21 cellular contexts compared by ENCODE assay signal in genomic region chr11:112652786-112653390, GRCh38.
A peak's percentile ranks its signal among the peaks of the same experiment; 100 is the strongest.
DNase-seq lines count a peak whose midpoint lies in the region; FAIRE-seq and TF ChIP-seq lines count a peak whose summit lies in the region.
"Had no signal": no experiment of that assay in that cellular context is flagged by ENCODE, and none has a peak within 500 bp of the region (broad histone marks: within the 10 kb centered on the region; RNA-seq: fewer than 3 reads in every experiment).

No MANE protein-coding gene starts in this region.

- CTCF ChIA-PET in A673 (lab: Charles Lee): no interaction called here
- CTCF ChIA-PET in HEK293 (lab: Yijun Ruan, JAX): no interaction called here

- H2AFZ ChIP-seq in astrocyte (ENCODE audit: low read depth, low read length) (no peak overlapping the region), MM.1S (ENCODE audit: low read length) (no peak overlapping the region), Karpas-422 (ENCODE audit: low read length) (no peak overlapping the region)

- H3K9ac ChIP-seq in astrocyte (ENCODE audit: low read length) (no peak overlapping the region), MM.1S (ENCODE audit: low read length) (no peak overlapping the region), Karpas-422 (ENCODE audit: low read length) (no peak overlapping the region)

- no peaks in the 10 kb centered on the region for H3K79me2 ChIP-seq in astrocyte (ENCODE audit: insufficient read depth, low read length)
- no peaks in the 10 kb centered on the region for H3K79me2 ChIP-seq in MM.1S (ENCODE audit: low read length)
- no peaks in the 10 kb centered on the region for H3K79me2 ChIP-seq in Karpas-422 (ENCODE audit: low read length)

- DNase-seq in A673 (ENCODE audit: low spot score): peak; percentile 47
- DNase-seq in astrocyte (ENCODE audit: low read depth): peak; percentile 65
- DNase-seq in fibroblast of villous mesenchyme (ENCODE audit: low read depth): peak; percentile 16
- no peak for DNase-seq in NCI-H526 treated with DMSO at 0.1 percent for 48 hours (lab: John Stamatoyannopoulos, UW)
- no peak for DNase-seq in MM.1S
- no peak for DNase-seq in posterior vena cava (ENCODE audit: low spot score)
- no peak for DNase-seq in Karpas-422
- DNase-seq: ACHN; activated CD8-positive, alpha-beta T cell treated with anti-CD3 and anti-CD28 coated beads, Interleukin-2, amount 10 ng/mL, durations not matched to agents 7 days and 5 days; amygdala; KG1; NCI-H1436 treated with DMSO at 0.1 percent for 48 hours; NCI-H524 treated with DMSO at 0.1 percent for 48 hours; Peyer's patch; posterior cingulate gyrus; spleen; stimulated activated naive CD4-positive, alpha-beta T cell; WERI-Rb-1 had no signal

- H3F3A ChIP-seq in MM.1S (ENCODE audit: insufficient read depth, low read length): no peaks in the 10 kb centered on the region

- no peaks in the 10 kb centered on the region for H4K20me1 ChIP-seq in astrocyte (ENCODE audit: insufficient read depth, low read length)
- no peaks in the 10 kb centered on the region for H4K20me1 ChIP-seq in MM.1S (ENCODE audit: insufficient read depth, low read length)
- H4K20me1 ChIP-seq in Karpas-422 (ENCODE audit: insufficient read depth, low read depth, low read length): no peaks in the 10 kb centered on the region

- H3K9me2 ChIP-seq in MM.1S (replicated peaks; ENCODE audit: insufficient read depth, low read length): no peaks in the 10 kb centered on the region
- no peaks in the 10 kb centered on the region for H3K9me2 ChIP-seq in Karpas-422 (replicated peaks; ENCODE audit: insufficient read depth, low read length)

- peaks cover 2% of the 10 kb centered on the region for H3K9me3 Mint-ChIP-seq in astrocyte (ENCODE audit: unreplicated experiment)
- H3K9me3 Mint-ChIP-seq: activated T-helper 1 cell treated with anti-CD3 and anti-CD28 coated beads, Interleukin-12 subunit alpha, Interleukin-12 subunit beta, Interleukin-2, Interleukin-4 antibody, amounts not matched to agents 30 ng/mL and 10 ng/mL and 1 ng/mL, durations not matched to agents 14 hours and 24 hours and 36 hours had no signal

- H3K27me3 Mint-ChIP-seq in astrocyte (ENCODE audit: low read depth, unreplicated experiment): peaks cover 4% of the 10 kb centered on the region

- H3K27ac Mint-ChIP-seq in astrocyte (ENCODE audit: unreplicated experiment): no peak overlapping the region
- H3K27ac Mint-ChIP-seq: activated CD8-positive, alpha-beta T cell treated with anti-CD3 and anti-CD28 coated beads, Interleukin-2, amount 10 ng/mL, durations not matched to agents 7 days and 5 days; activated T-helper 1 cell treated with anti-CD3 and anti-CD28 coated beads, Interleukin-12 subunit alpha, Interleukin-12 subunit beta, Interleukin-2, Interleukin-4 antibody, amounts not matched to agents 30 ng/mL and 10 ng/mL and 1 ng/mL, durations not matched to agents 14 hours and 24 hours and 36 hours had no signal

- H3K36me3 ChIP-seq in A673 (ENCODE audit: insufficient read depth, low read length, poor library complexity, severe bottlenecking) (no peaks in the 10 kb centered on the region), HEK293 (ENCODE audit: control insufficient read depth in 2 of 2, insufficient read depth in 1 of 2, low read length in 2 of 2) (no peaks in the 10 kb centered on the region), astrocyte (ENCODE audit: insufficient read depth, low read length) (no peaks in the 10 kb centered on the region), MM.1S (replicated peaks; ENCODE audit: insufficient read depth, low read length) (no peaks in the 10 kb centered on the region), Karpas-422 (ENCODE audit: insufficient read depth, low read length) (no peaks in the 10 kb centered on the region)
- H3K36me3 ChIP-seq: Peyer's patch, spleen, WERI-Rb-1 had no signal

- peaks cover 15% of the 10 kb centered on the region for H3K4me1 Mint-ChIP-seq in astrocyte (ENCODE audit: low read depth, unreplicated experiment)

- no peaks in the 10 kb centered on the region for H3K9me3 ChIP-seq in A673 (ENCODE audit: low read depth, low read length, poor library complexity, severe bottlenecking)
- no peaks in the 10 kb centered on the region for H3K9me3 ChIP-seq in HEK293 (ENCODE audit: control insufficient read depth, insufficient read depth, low read depth, low read length)
- H3K9me3 ChIP-seq in astrocyte (ENCODE audit: insufficient read depth, low read depth, low read length): no peaks in the 10 kb centered on the region
- H3K9me3 ChIP-seq in MM.1S (replicated peaks; ENCODE audit: insufficient read depth, low read length): no peaks in the 10 kb centered on the region
- H3K9me3 ChIP-seq in Karpas-422 (ENCODE audit: low read length): no peaks in the 10 kb centered on the region
- H3K9me3 ChIP-seq: Peyer's patch, spleen had no signal

- no peak overlapping the region for H3K4me3 ChIP-seq in A673 (ENCODE audit: low read depth, low read length, poor library complexity, severe bottlenecking)
- no peak overlapping the region for H3K4me3 ChIP-seq in HEK293 (ENCODE audit: low read depth, low read length)
- H3K4me3 ChIP-seq in astrocyte (ENCODE audit: insufficient read depth, low read depth, low read length): no peak overlapping the region
- no peak overlapping the region for H3K4me3 ChIP-seq in fibroblast of villous mesenchyme (ENCODE audit: low read depth, low read length)
- H3K4me3 ChIP-seq in MM.1S (ENCODE audit: low read length): no peak overlapping the region
- no peak overlapping the region for H3K4me3 ChIP-seq in Karpas-422 (ENCODE audit: low read length)
- H3K4me3 ChIP-seq: coronary artery, Peyer's patch, spleen had no signal

- FAIRE-seq in astrocyte (lab: Jason Lieb, UNC): no peak

- H3K27me3 ChIP-seq in A673 (replicated peaks; ENCODE audit: insufficient read depth, low read depth, low read length, poor library complexity): no peaks in the 10 kb centered on the region
- peaks cover 3% of the 10 kb centered on the region for H3K27me3 ChIP-seq in astrocyte (ENCODE audit: insufficient read depth, low read length)
- no peaks in the 10 kb centered on the region for H3K27me3 ChIP-seq in MM.1S (replicated peaks; ENCODE audit: insufficient read depth, low read length)
- no peaks in the 10 kb centered on the region for H3K27me3 ChIP-seq in Karpas-422 (ENCODE audit: low read length)
- H3K27me3 ChIP-seq: Peyer's patch, spleen had no signal

- H3K4me2 ChIP-seq in astrocyte (ENCODE audit: low read length): peak overlapping the region; percentile 4
- H3K4me2 ChIP-seq in MM.1S (ENCODE audit: low read depth, low read length): no peak overlapping the region
- H3K4me2 ChIP-seq in Karpas-422 (ENCODE audit: low read depth, low read length, poor library complexity, severe bottlenecking): no peak overlapping the region

- H3K27ac ChIP-seq in A673 (ENCODE audit: low read depth, low read length, poor library complexity, severe bottlenecking) (no peak overlapping the region), HEK293 (ENCODE audit: extremely low read depth, low read depth, low read length) (no peak overlapping the region), astrocyte (ENCODE audit: low read depth, low read length) (no peak overlapping the region), MM.1S (ENCODE audit: low read length) (no peak overlapping the region), Karpas-422 (ENCODE audit: low read length) (no peak overlapping the region)
- H3K27ac ChIP-seq: coronary artery, Peyer's patch, spleen, WERI-Rb-1 had no signal

- H3K36me3 Mint-ChIP-seq in astrocyte (ENCODE audit: low read depth, unreplicated experiment): no peaks in the 10 kb centered on the region

- POLR2A ChIA-PET in A673 (lab: Charles Lee; ENCODE audit: low non-redundant PET): no interaction called here
- POLR2A ChIA-PET in HEK293 (lab: Yijun Ruan, JAX): no interaction called here

- TF ChIP-seq CTCF in A673 (conservative IDR thresholded peaks at IDR 0.05; ENCODE audit: low read depth, low read length): no peak
- TF ChIP-seq CTCF in HEK293 (tag by site-specific recombination; IDR thresholded peaks at IDR 0.05): no peak
- TF ChIP-seq CTCF in astrocyte (IDR thresholded peaks at IDR 0.05; ENCODE audit: insufficient read depth, low read depth, low read length): no peak
- TF ChIP-seq CTCF in fibroblast of villous mesenchyme (IDR thresholded peaks at IDR 0.05; ENCODE audit: insufficient read depth, low read depth, low read length): no peak
- TF ChIP-seq CTCF in MM.1S (IDR thresholded peaks at IDR 0.05; ENCODE audit: low read length): no peak

- H3K4me3 Mint-ChIP-seq in astrocyte (ENCODE audit: unreplicated experiment): no peak overlapping the region
- H3K4me3 Mint-ChIP-seq: activated CD8-positive, alpha-beta T cell treated with anti-CD3 and anti-CD28 coated beads, Interleukin-2, amount 10 ng/mL, durations not matched to agents 7 days and 5 days; activated T-helper 1 cell treated with anti-CD3 and anti-CD28 coated beads, Interleukin-12 subunit alpha, Interleukin-12 subunit beta, Interleukin-2, Interleukin-4 antibody, amounts not matched to agents 30 ng/mL and 10 ng/mL and 1 ng/mL, durations not matched to agents 14 hours and 24 hours and 36 hours had no signal

- H3K4me1 ChIP-seq in A673 (ENCODE audit: insufficient read depth, low read length, poor library complexity, severe bottlenecking) (peaks cover 10% of the 10 kb centered on the region), HEK293 (ENCODE audit: control insufficient read depth, insufficient read depth, low read length) (no peaks in the 10 kb centered on the region), astrocyte (ENCODE audit: insufficient read depth, low read length) (peaks cover 20% of the 10 kb centered on the region), MM.1S (ENCODE audit: low read length) (peaks cover 9% of the 10 kb centered on the region; the same call in 1 of the 2 replicates), Karpas-422 (ENCODE audit: low read length) (no peaks in the 10 kb centered on the region)
- H3K4me1 ChIP-seq: Peyer's patch, spleen had no signal

- no TSS peak for BruUV-seq in A673 (replicated peaks; lab: Mats Ljungman, UMichigan)

- intact Hi-C loops in A673 (cut with micrococcal nuclease; ENCODE audit: unreplicated experiment): no loop called here
- intact Hi-C loops in posterior vena cava (cut with DNase I): no loop called here

TF ChIP-seq in HEK293, 187 proteins besides CTCF, POLR2A, EP300 and RAD21 (continues in another document):
- TF ChIP-seq ZNF626 (tag by site-specific recombination; IDR thresholded peaks at IDR 0.05) (no peak), ZBTB44 (tag by site-specific recombination; IDR thresholded peaks at IDR 0.05) (no peak)

Comparison
In these comparisons a context has a peak if more than half of its experiments do, and no peak if none do; other contexts are left out.
1. DNase-seq: peak in A673 (single experiment), astrocyte (single experiment) and fibroblast of villous mesenchyme (single experiment); none in NCI-H526 treated with DMSO at 0.1 percent for 48 hours (single experiment), MM.1S (single experiment), posterior vena cava (single experiment) and Karpas-422 (single experiment).